8 cellular contexts compared by ENCODE assay signal in genomic region chr3:49339593-49339946, GRCh38. TPM values are rescaled to one million over a fixed set of nuclear protein-coding genes. Genes with fewer than 3 reads are reported as not detected.
DNase-seq lines count a peak whose midpoint lies in the region; ATAC-seq and TF ChIP-seq lines count a peak whose summit lies in the region.

No MANE protein-coding gene starts in this region.

- H3K4me3 ChIP-seq in BLaER1 (peak overlapping the region; percentile 82), H7 (ENCODE audit: insufficient read depth, low read depth, low read length) (peak overlapping the region; percentile 65)

- H3K27me3 ChIP-seq in BLaER1 = no peaks in the 10 kb centered on the region
- no peaks in the 10 kb centered on the region for H3K27me3 ChIP-seq in H7 (ENCODE audit: control insufficient read depth, insufficient read depth, low read length)
- H3K27me3 ChIP-seq in layer of hippocampus (ENCODE audit: control insufficient read depth, insufficient read depth, low read length) = no peaks in the 10 kb centered on the region

- H3K4me3 Mint-ChIP-seq in MCF 10A (ENCODE audit: unreplicated experiment) = peak overlapping the region; percentile 96
- H3K4me3 Mint-ChIP-seq in stimulated activated naive CD8-positive, alpha-beta T cell treated with anti-CD3 and anti-CD28 coated beads, Interleukin-15, amount 100 ng/mL, for 72 hours = peak overlapping the region; percentile 88 to 97

- DNase-seq in H7 = peak; percentile 82
- DNase-seq in SHP77 (lab: John Stamatoyannopoulos, UW) = peak; percentile 46 to 61
- DNase-seq in MCF 10A (ENCODE audit: unreplicated experiment) = no peak
- DNase-seq in stimulated activated naive CD8-positive, alpha-beta T cell treated with anti-CD3 and anti-CD28 coated beads, Interleukin-15, amount 100 ng/mL, for 72 hours = no peak
- no peak for DNase-seq in dermis blood vessel endothelial cell
- no peak for DNase-seq in DMS79 (lab: John Stamatoyannopoulos, UW)

- CTCF ChIA-PET in MCF 10A (lab: Yijun Ruan, JAX) = interaction anchor here (0.6 to 2.1 kb wide), 19 partner anchors 12 to 227 kb away, joined by 3 to 12 read pairs (median 5); partner anchors contain the start of gene CCDC71

- no peak for TF ChIP-seq CTCF in MCF 10A (IDR thresholded peaks at IDR 0.05; ENCODE audit: unreplicated experiment)

- H3K27me3 Mint-ChIP-seq in MCF 10A (ENCODE audit: insufficient read depth, unreplicated experiment) = no peaks in the 10 kb centered on the region
- H3K27me3 Mint-ChIP-seq in stimulated activated naive CD8-positive, alpha-beta T cell treated with anti-CD3 and anti-CD28 coated beads, Interleukin-15, amount 100 ng/mL, for 72 hours = no peaks in the 10 kb centered on the region

- peaks cover 34% of the 10 kb centered on the region; the same call in 1 of the 2 replicates for H4K20me1 ChIP-seq in BLaER1

- peak overlapping the region; percentile 87 for H3K27ac Mint-ChIP-seq in MCF 10A (ENCODE audit: low read depth, unreplicated experiment)
- peak overlapping the region; percentile 96 to 98 for H3K27ac Mint-ChIP-seq in stimulated activated naive CD8-positive, alpha-beta T cell treated with anti-CD3 and anti-CD28 coated beads, Interleukin-15, amount 100 ng/mL, for 72 hours

- H3K4me1 Mint-ChIP-seq in MCF 10A (ENCODE audit: insufficient read depth, unreplicated experiment) = peaks cover 16% of the 10 kb centered on the region
- peaks cover 51% of the 10 kb centered on the region for H3K4me1 Mint-ChIP-seq in stimulated activated naive CD8-positive, alpha-beta T cell treated with anti-CD3 and anti-CD28 coated beads, Interleukin-15, amount 100 ng/mL, for 72 hours

- peaks cover 20% of the 10 kb centered on the region for H3K36me3 Mint-ChIP-seq in MCF 10A (ENCODE audit: insufficient read depth, unreplicated experiment)

- POLR2A ChIA-PET in MCF 10A (lab: Yijun Ruan, JAX) = interaction anchor here (0.6 to 3.5 kb wide), 27 partner anchors 8 to 1864 kb away, joined by 3 to 74 read pairs (median 7); partner anchors contain the start of genes ARIH2, DAG1, GPX1 and IMPDH2

- H3K4me2 ChIP-seq in BLaER1 = peak overlapping the region; percentile 88

- H3K4me1 ChIP-seq in BLaER1 = peaks cover 55% of the 10 kb centered on the region

- H3K9ac ChIP-seq in BLaER1 = peak overlapping the region; percentile 90

- H3K36me3 ChIP-seq in BLaER1 = peaks cover 33% of the 10 kb centered on the region
- no peaks in the 10 kb centered on the region; the same call in 1 of the 2 replicates for H3K36me3 ChIP-seq in H7 (replicated peaks; ENCODE audit: control insufficient read depth, insufficient read depth, low read length)

- BruUV-seq in MCF 10A (replicated peaks; lab: Mats Ljungman, UMichigan) = no TSS peak

- H3K9me3 Mint-ChIP-seq in MCF 10A (ENCODE audit: unreplicated experiment) = no peaks in the 10 kb centered on the region
- H3K9me3 Mint-ChIP-seq in stimulated activated naive CD8-positive, alpha-beta T cell treated with anti-CD3 and anti-CD28 coated beads, Interleukin-15, amount 100 ng/mL, for 72 hours = peaks cover 0 to 5% of the 10 kb centered on the region in 2 donors

- H3K9me3 ChIP-seq in BLaER1 = no peaks in the 10 kb centered on the region

- peak overlapping the region; percentile 97 for H3K27ac ChIP-seq in BLaER1
- peak overlapping the region; percentile 91 for H3K27ac ChIP-seq in layer of hippocampus (ENCODE audit: low read depth, low read length)

- ATAC-seq in stimulated activated naive CD8-positive, alpha-beta T cell treated with anti-CD3 and anti-CD28 coated beads, Interleukin-15, amount 100 ng/mL, for 72 hours = no peak

- intact Hi-C loops in MCF 10A (cut with micrococcal nuclease) = no loop called here

RNA-seq across cellular contexts. Expression of gene USP4, which starts 0.3 kb away (rescaled TPM):
- 9.6 and 10.7 TPM in 2 replicates for total RNA-seq in H7 (2014; rRNA removed; shearing (Covaris generic))
- total RNA-seq in MCF 10A (2022) = 52.6 and 54.1 TPM in 2 replicates
- total RNA-seq in dermis blood vessel endothelial cell = 28.8 and 29.7 TPM in 2 replicates

RNA-seq across cellular contexts. Expression of gene GPX1, which starts 18.6 kb away (rescaled TPM):
- total RNA-seq in H7 (2014; rRNA removed; shearing (Covaris generic)) = 222 and 298 TPM in 2 replicates
- 576 and 589 TPM in 2 replicates for total RNA-seq in MCF 10A (2022)
- 434 and 439 TPM in 2 replicates for total RNA-seq in dermis blood vessel endothelial cell

Comparison
In these comparisons a context has a peak if more than half of its experiments do, and no peak if none do; other contexts are left out.
1. DNase-seq: peak in H7 (single experiment) and SHP77 (2 of 2); none in MCF 10A (single experiment), stimulated activated naive CD8-positive, alpha-beta T cell treated with anti-CD3 and anti-CD28 coated beads, Interleukin-15, amount 100 ng/mL, for 72 hours (0 of 2), dermis blood vessel endothelial cell (single experiment) and DMS79 (single experiment).